Comparison of ENCODE assay signal across 1 cellular context in the genomic region with DNA sequence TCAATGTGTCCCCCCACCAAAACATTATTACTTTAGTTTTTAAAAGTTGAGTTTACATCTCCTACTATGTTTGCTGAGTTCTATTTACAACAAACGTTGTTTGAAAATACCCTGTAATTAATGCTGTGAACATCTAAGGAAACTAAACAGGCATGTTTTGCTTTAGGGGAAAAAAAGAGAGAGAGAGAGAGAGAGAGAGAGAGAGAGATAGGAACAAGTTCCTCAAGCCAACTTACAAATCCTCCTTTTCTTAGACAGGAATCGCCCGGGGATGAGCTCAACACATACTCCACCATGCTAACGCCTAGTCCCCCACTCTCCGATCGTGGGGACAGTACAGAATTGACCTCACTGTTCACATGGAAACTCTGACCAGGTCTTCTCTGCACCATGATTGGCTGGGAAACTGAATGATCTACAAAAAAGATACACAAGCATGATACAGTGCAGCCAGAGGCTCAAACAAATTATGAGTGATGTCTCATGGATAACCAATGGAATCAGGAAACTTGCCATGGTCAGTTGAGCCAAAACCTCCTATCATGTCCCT.
TF ChIP-seq lines count a peak whose summit lies in the region.

No MANE protein-coding gene starts in this region.

TF ChIP-seq in HEK293T, 16 proteins besides CTCF, POLR2A, EP300 and RAD21 (continued from another document):
- TF ChIP-seq, protein P1, sequence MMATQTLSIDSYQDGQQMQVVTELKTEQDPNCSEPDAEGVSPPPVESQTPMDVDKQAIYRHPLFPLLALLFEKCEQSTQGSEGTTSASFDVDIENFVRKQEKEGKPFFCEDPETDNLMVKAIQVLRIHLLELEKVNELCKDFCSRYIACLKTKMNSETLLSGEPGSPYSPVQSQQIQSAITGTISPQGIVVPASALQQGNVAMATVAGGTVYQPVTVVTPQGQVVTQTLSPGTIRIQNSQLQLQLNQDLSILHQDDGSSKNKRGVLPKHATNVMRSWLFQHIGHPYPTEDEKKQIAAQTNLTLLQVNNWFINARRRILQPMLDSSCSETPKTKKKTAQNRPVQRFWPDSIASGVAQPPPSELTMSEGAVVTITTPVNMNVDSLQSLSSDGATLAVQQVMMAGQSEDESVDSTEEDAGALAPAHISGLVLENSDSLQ (IDR thresholded peaks at IDR 0.05) = no peak
- no peak for TF ChIP-seq ZNF384 (IDR thresholded peaks at IDR 0.05)
